Comparison of ENCODE assay signal across 8 cellular contexts in the genomic region with DNA sequence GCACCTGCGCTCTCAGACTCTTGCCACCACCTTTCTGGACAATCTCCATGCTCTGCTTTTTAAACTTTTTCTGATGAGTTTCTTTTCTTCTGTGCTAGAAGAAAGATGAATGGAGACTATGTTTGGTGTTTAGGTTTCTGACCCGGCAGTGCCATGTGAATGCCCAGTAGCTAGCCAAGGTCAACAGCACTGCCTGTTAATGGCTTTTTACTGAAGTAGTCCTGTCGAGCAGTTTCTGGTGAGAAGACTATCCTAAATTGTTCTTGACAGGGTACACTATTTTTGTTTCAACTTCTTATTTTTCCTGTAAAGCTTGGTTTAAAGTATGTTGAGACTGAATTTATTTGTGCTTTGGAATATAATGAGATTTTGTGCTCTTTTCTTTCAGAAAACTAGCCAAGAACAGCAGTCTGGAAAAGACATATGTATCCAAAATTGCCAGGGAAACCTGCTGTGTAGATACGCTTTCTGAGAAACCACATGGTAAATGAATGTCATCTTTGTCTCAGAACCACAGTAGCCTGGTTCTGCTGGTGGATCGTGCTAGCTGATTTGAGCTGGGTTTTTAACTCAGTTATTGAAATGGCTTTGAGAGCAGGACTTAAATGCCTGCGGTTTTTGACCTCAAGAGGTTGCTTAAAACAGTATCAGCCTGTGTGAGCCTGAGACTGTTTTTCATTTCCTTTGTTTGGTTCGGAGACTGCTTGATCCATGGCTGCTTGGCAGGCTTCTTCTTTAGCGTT. TPM values are rescaled to one million over a fixed set of nuclear protein-coding genes. Genes with fewer than 3 reads are reported as not detected.
DNase-seq lines count a peak whose midpoint lies in the region; ATAC-seq, FAIRE-seq and TF ChIP-seq lines count a peak whose summit lies in the region.

No MANE protein-coding gene starts in this region.

- H3K36me3 Mint-ChIP-seq in activated T-helper 17 cell treated with anti-CD3 and anti-CD28 coated beads, Interleukin-2, amount 50 U/mL, for 72 hours (ENCODE audit: low read depth) = peaks cover 92% of the 10 kb centered on the region

- FAIRE-seq in GM12892 (lab: Jason Lieb, UNC) = peak; percentile 54

- peak overlapping the region; percentile 75 for H3K27ac Mint-ChIP-seq in activated T-helper 17 cell treated with anti-CD3 and anti-CD28 coated beads, Interleukin-2, amount 50 U/mL, for 72 hours

- H3K4me3 Mint-ChIP-seq in activated T-helper 17 cell treated with anti-CD3 and anti-CD28 coated beads, Interleukin-2, amount 50 U/mL, for 72 hours = peak overlapping the region; percentile 61

- H3K27me3 Mint-ChIP-seq in activated T-helper 17 cell treated with anti-CD3 and anti-CD28 coated beads, Interleukin-2, amount 50 U/mL, for 72 hours = no peaks in the 10 kb centered on the region

- H3K9me3 Mint-ChIP-seq in activated T-helper 17 cell treated with anti-CD3 and anti-CD28 coated beads, Interleukin-2, amount 50 U/mL, for 72 hours = no peaks in the 10 kb centered on the region

- no peak for TF ChIP-seq POLR2A in GM12892 (IDR thresholded peaks at IDR 0.05; ENCODE audit: low read depth, low read length)

- ATAC-seq in HG03342 (IDR thresholded peaks at IDR 0.05; ENCODE audit: unreplicated experiment) (peak; percentile 56), GM18520 (IDR thresholded peaks at IDR 0.05; ENCODE audit: unreplicated experiment) (no peak)
- peak; percentile 75 for ATAC-seq in activated T-helper 17 cell treated with anti-CD3 and anti-CD28 coated beads, Interleukin-2, amount 50 U/mL, for 72 hours (replicated peaks)

- peaks cover 65% of the 10 kb centered on the region for H3K4me1 Mint-ChIP-seq in activated T-helper 17 cell treated with anti-CD3 and anti-CD28 coated beads, Interleukin-2, amount 50 U/mL, for 72 hours

- DNase-seq in GM12892 (ENCODE audit: insufficient read length) (peak; percentile 14), medulla oblongata (ENCODE audit: extremely low spot score) (peak; percentile 70), NCI-H146 (lab: John Stamatoyannopoulos, UW) (no peak), HuH-7.5 (ENCODE audit: low spot score) (no peak)
- no peak for DNase-seq in activated CD8-positive, alpha-beta memory T cell treated with anti-CD3 and anti-CD28 coated beads, Interleukin-2, amount 50 U/mL, for 4 hours

RNA-seq across cellular contexts. Expression of gene KCNS1, which starts 48.1 kb away (rescaled TPM):
- 0.13 TPM for polyA plus RNA-seq in GM12892 (2012; ENCODE audit: missing spikeins)
- under 1 TPM; 0.15 to 0.24 TPM for total RNA-seq in activated T-helper 17 cell treated with anti-CD3 and anti-CD28 coated beads, Interleukin-2, amount 50 U/mL, for 72 hours

Comparison
In these comparisons a context has a peak if more than half of its experiments do, and no peak if none do; other contexts are left out.
1. DNase-seq: peak in GM12892 (single experiment) and medulla oblongata (single experiment); none in NCI-H146 (single experiment), HuH-7.5 (single experiment) and activated CD8-positive, alpha-beta memory T cell treated with anti-CD3 and anti-CD28 coated beads, Interleukin-2, amount 50 U/mL, for 4 hours (single experiment).